8 cellular contexts compared by ENCODE assay signal in the genomic region with DNA sequence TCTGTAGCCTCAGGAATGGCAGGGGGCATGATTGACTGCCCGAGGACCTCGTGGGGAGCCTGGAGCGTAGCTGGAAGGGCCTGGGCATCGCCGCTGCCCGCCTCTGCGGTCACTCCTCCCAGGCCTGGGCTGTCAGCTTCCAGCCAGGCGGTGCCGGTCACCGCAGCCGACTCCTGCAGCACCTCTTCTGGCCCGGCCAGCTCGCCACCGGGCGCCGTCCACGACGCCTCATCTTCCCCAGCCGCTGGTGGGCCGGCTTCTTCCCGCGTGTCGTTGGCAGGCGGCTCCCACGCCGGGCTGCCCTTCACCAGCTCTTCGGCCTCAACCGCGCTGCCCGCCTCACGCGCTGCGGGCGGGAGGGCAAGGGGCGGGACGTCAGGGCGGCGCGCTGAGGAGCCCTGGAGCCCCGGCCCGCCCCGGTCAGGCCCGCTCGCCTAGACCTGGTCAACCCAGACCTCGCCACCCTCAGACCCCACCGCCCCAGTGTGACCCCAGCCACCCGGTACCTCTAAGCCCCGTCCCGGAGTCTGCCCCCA. TPM values are rescaled to one million over a fixed set of nuclear protein-coding genes. Genes with fewer than 3 reads are reported as not detected.
DNase-seq lines count a peak whose midpoint lies in the region; ATAC-seq and TF ChIP-seq lines count a peak whose summit lies in the region.

No MANE protein-coding gene starts in this region.

- H3K9me3 ChIP-seq in ES-I3 (ENCODE audit: control insufficient read depth, insufficient read depth, low read length) (no peaks in the 10 kb centered on the region), SK-N-MC (ENCODE audit: low read depth, low read length) (no peaks in the 10 kb centered on the region), parathyroid adenoma (ENCODE audit: control insufficient read depth, low read length) (no peaks in the 10 kb centered on the region)

- no peaks in the 10 kb centered on the region for H3K27me3 ChIP-seq in parathyroid adenoma (ENCODE audit: control insufficient read depth, insufficient read depth, low read length)

- H3K79me2 ChIP-seq in parathyroid adenoma = no peaks in the 10 kb centered on the region

- peak overlapping the region; percentile 44; the same call in 1 of the 2 replicates for H3K9ac ChIP-seq in ES-I3 (ENCODE audit: low read depth, low read length)
- no peak overlapping the region for H3K9ac ChIP-seq in SK-N-MC (ENCODE audit: insufficient read length)
- no peak overlapping the region for H3K9ac ChIP-seq in parathyroid adenoma

- no peak for DNase-seq in SK-N-MC (ENCODE audit: low read depth, low spot score)
- DNase-seq in fibroblast of villous mesenchyme (ENCODE audit: low read depth) = no peak
- no peak for DNase-seq in DMS 273 (lab: John Stamatoyannopoulos, UW; ENCODE audit: unreplicated experiment)
- DNase-seq in activated CD4-positive, CD25-positive, alpha-beta regulatory T cell (lab: John Stamatoyannopoulos, UW) = no peak

- no peak for ATAC-seq in GM21360 (IDR thresholded peaks at IDR 0.05; ENCODE audit: unreplicated experiment)
- ATAC-seq in GM18502 (IDR thresholded peaks at IDR 0.05; ENCODE audit: poor library complexity, unreplicated experiment) = no peak

- H3K4me3 ChIP-seq in SK-N-MC (peak overlapping the region; percentile 62), fibroblast of villous mesenchyme (ENCODE audit: low read depth, low read length) (peak overlapping the region; percentile 62), parathyroid adenoma (ENCODE audit: low read depth, low read length) (peak overlapping the region; percentile 30)

- H3K4me1 ChIP-seq in ES-I3 (ENCODE audit: insufficient read depth, low read length) = no peaks in the 10 kb centered on the region; the same call in 1 of the 2 replicates
- H3K4me1 ChIP-seq in parathyroid adenoma = no peaks in the 10 kb centered on the region

- H3K36me3 ChIP-seq in ES-I3 (ENCODE audit: insufficient read depth, low read length) (no peaks in the 10 kb centered on the region), SK-N-MC (ENCODE audit: insufficient read depth, low read length) (no peaks in the 10 kb centered on the region), parathyroid adenoma (ENCODE audit: control insufficient read depth, insufficient read depth, low read length) (no peaks in the 10 kb centered on the region)

- H2AFZ ChIP-seq in parathyroid adenoma = peak overlapping the region; percentile 95

- TF ChIP-seq CTCF in fibroblast of villous mesenchyme (IDR thresholded peaks at IDR 0.05; ENCODE audit: insufficient read depth, low read depth, low read length) = no peak
- no peak for TF ChIP-seq CTCF in parathyroid adenoma (IDR thresholded peaks at IDR 0.05)

- peak overlapping the region; percentile 51 for H3K4me2 ChIP-seq in parathyroid adenoma (ENCODE audit: low read length)

- no peak overlapping the region for H3K27ac ChIP-seq in SK-N-MC
- H3K27ac ChIP-seq in parathyroid adenoma = no peak overlapping the region

RNA-seq across cellular contexts. Expression of gene CSPG5, which starts 1.0 kb away (rescaled TPM):
- 0.32 and 0.43 TPM in 2 replicates for total RNA-seq in fibroblast of villous mesenchyme
